ENCODE assay signal across 12 cellular contexts in the genomic region with DNA sequence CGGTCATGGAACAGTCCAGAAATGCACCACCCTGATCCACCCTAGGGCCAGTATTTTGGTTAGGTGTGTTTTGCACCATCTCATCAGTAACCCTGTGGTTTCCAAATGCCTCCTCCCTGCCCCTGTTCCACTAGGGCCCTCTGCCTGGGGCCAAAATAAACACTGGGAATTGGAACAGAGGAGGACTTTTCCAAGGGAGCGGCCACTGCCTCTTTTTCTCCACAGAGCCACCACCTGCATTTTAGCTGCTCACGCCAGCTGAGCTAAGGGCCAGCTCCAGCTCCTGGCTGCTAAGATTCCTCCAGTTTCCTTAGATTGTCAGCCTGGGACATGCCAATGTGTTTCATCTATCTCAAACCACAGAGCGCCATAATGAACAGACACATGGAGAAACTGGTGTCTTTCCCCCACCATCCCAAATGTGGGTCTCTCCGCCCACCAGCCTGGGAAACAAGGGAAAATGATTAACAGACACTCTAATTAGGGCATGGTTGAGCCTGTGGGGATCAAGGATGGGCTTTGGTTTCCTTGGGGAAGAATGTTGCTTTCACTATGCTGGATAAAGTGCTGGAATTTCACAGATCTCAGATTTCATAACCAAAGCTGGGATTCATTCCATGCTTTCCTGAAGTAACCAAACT.
DNase-seq lines count a peak whose midpoint lies in the region; ATAC-seq and TF ChIP-seq lines count a peak whose summit lies in the region.
"Had no signal": no experiment of that assay in that cellular context is flagged by ENCODE, and none has a peak within 500 bp of the region (broad histone marks: within the 10 kb centered on the region; RNA-seq: fewer than 3 reads in every experiment).

No MANE protein-coding gene starts in this region.

- DNase-seq in AG04449 (ENCODE audit: low read depth, low spot score) (peak; percentile 28), RWPE1 (ENCODE audit: low spot score) (no peak), fibroblast of gingiva (ENCODE audit: low read depth) (peak; percentile 59), cortex of kidney (lab: John Stamatoyannopoulos, UW) (no peak)
- DNase-seq: activated B cell treated with CpG ODN at 0.5 μM for 24 hours, BE2C, kidney glomerular epithelial cell, NCI-H2081 had no signal

- ATAC-seq in HG02840 (IDR thresholded peaks at IDR 0.05; ENCODE audit: low FRiP score, unreplicated experiment) (no peak), GM18868 (IDR thresholded peaks at IDR 0.05; ENCODE audit: unreplicated experiment) (no peak), HG03469 (IDR thresholded peaks at IDR 0.05; ENCODE audit: unreplicated experiment) (no peak)

- no peaks in the 10 kb centered on the region for H3K9me3 ChIP-seq in mucosa of stomach (ENCODE audit: control insufficient read depth, low read length)
- H3K9me3 ChIP-seq: BE2C had no signal

- H3K9ac ChIP-seq in mucosa of stomach (ENCODE audit: low read length), result peak overlapping the region; percentile 14

- no peak for TF ChIP-seq CTCF in AG04449 (IDR thresholded peaks at IDR 0.05; ENCODE audit: insufficient read depth, low read length, missing control alignments)
- no peak for TF ChIP-seq CTCF in RWPE1 (conservative IDR thresholded peaks at IDR 0.05; ENCODE audit: low read depth)

- POLR2A ChIA-PET in AG04449 (lab: Yijun Ruan, JAX) (interaction anchor here (0.9 to 1.9 kb wide), 3 partner anchors 17 to 168 kb away, joined by 3 to 8 read pairs (median 4); no protein-coding TSS in a partner anchor), RWPE1 (lab: Yijun Ruan, JAX; ENCODE audit: low non-redundant PET) (no interaction called here)

- H3K27ac ChIP-seq in RWPE1, result peak overlapping the region; percentile 92

- CTCF ChIA-PET in AG04449 (lab: Yijun Ruan, JAX) (interaction anchor here (0.7 to 27.7 kb wide), 7 partner anchors 9 to 799 kb away, joined by 3 to 1068 read pairs (median 7); no protein-coding TSS in a partner anchor), RWPE1 (lab: Yijun Ruan, JAX) (interaction anchor here (1.4 kb wide), 1 partner anchor 9 kb away, joined by 12 read pairs; no protein-coding TSS in a partner anchor)

- H3K36me3 ChIP-seq in mucosa of stomach (ENCODE audit: control insufficient read depth, insufficient read depth, low read length), result no peaks in the 10 kb centered on the region
- H3K36me3 ChIP-seq: BE2C had no signal

- no peaks in the 10 kb centered on the region for H3K27me3 ChIP-seq in mucosa of stomach (ENCODE audit: control insufficient read depth, insufficient read depth, low read length)
- H3K27me3 ChIP-seq: BE2C had no signal

- no peak overlapping the region; the same call in 1 of the 2 replicates for H3K4me3 ChIP-seq in AG04449 (ENCODE audit: low read depth, low read length)
- H3K4me3 ChIP-seq in mucosa of stomach (ENCODE audit: low read length), result no peak overlapping the region

- H3K4me1 ChIP-seq in mucosa of stomach (ENCODE audit: control insufficient read depth, insufficient read depth, low read length), result peaks cover 43% of the 10 kb centered on the region
- H3K4me1 ChIP-seq: BE2C had no signal

Comparison
In these comparisons a context has a peak if more than half of its experiments do, and no peak if none do; other contexts are left out.
1. DNase-seq: peak in AG04449 (single experiment) and fibroblast of gingiva (single experiment); none in RWPE1 (single experiment) and cortex of kidney (single experiment).